19 cellular contexts compared by ENCODE assay signal in the genomic region with DNA sequence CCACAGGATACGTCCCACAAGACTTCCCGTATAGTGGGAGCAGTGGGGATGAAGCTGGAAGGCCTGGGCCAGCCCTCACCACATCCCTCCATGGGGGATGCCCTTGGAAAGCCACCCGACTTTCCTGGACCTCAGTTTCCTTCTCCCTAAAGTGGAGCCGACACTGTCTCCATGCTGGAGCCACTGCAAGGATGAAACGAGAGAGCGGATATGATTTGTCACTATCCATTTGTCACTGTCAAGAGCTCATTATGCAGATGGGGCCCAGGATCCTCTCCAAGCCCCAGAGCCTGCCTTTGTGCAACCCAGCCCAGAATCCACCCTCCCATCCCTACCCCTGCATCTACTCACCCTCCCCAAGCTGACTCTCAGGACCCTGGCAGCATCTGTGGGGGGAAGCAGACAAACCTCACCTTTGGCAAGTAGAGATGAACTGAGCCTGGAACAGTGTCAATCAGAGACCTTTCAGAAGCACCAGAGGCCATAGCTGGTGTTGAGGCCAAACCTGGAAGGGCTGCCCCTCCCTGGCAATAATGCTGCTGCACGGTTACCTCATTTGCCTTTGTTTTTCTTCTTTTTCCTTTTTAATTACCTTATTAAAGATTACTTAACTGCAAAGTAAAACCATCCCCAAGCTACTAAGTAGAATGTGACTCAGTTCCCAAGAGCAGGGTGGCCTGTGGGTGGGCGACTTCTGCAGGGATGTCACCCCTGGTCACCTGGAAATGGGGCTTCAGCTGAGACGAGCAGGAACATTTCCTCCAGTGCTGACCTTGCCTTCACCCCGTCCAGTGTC.
DNase-seq lines count a peak whose midpoint lies in the region; ATAC-seq and TF ChIP-seq lines count a peak whose summit lies in the region.
"Had no signal": no experiment of that assay in that cellular context is flagged by ENCODE, and none has a peak within 500 bp of the region (broad histone marks: within the 10 kb centered on the region; RNA-seq: fewer than 3 reads in every experiment).

No MANE protein-coding gene starts in this region.

- H4K20me1 ChIP-seq in neural progenitor cell (ENCODE audit: low read depth) = no peaks in the 10 kb centered on the region

- H3K36me3 Mint-ChIP-seq in neural progenitor cell (no peaks in the 10 kb centered on the region), natural killer cell (no peaks in the 10 kb centered on the region)
- H3K36me3 Mint-ChIP-seq: CD4-positive, alpha-beta memory T cell had no signal

- H3F3A ChIP-seq in neural progenitor cell (ENCODE audit: low read depth) = no peaks in the 10 kb centered on the region

- no peaks in the 10 kb centered on the region for H3K27me3 ChIP-seq in neural progenitor cell
- peaks cover 0 to 18% (median 0%) of the 10 kb centered on the region in 3 donors for H3K27me3 ChIP-seq in stomach
- H3K27me3 ChIP-seq: BE2C had no signal

- ATAC-seq in HG03108 (IDR thresholded peaks at IDR 0.05; ENCODE audit: unreplicated experiment) = no peak
- no peak for ATAC-seq in natural killer cell

- WGBS in stomach, 5 donors = 68 to 80% (median 79%) methylated on average over 10 of the region's 10 CpGs

- H3K4me1 Mint-ChIP-seq in neural progenitor cell (peaks cover 32% of the 10 kb centered on the region), natural killer cell (no peaks in the 10 kb centered on the region)

- no peak for TF ChIP-seq POLR2A in stomach (IDR thresholded peaks at IDR 0.05)

- TF ChIP-seq CTCF in GM10248 (IDR thresholded peaks at IDR 0.05; ENCODE audit: control extremely low read depth, extremely low read depth, low read depth, missing control alignments) (no peak), coronary artery (IDR thresholded peaks at IDR 0.05) (no peak), neural progenitor cell (IDR thresholded peaks at IDR 0.05) (no peak), stomach (IDR thresholded peaks at IDR 0.05) (no peak), natural killer cell (IDR thresholded peaks at IDR 0.05) (no peak)

- H3K4me1 ChIP-seq in neural progenitor cell (peaks cover 7% of the 10 kb centered on the region), stomach (no peaks in the 10 kb centered on the region)
- H3K4me1 ChIP-seq: BE2C had no signal

- no peak for TF ChIP-seq EP300 in stomach (IDR thresholded peaks at IDR 0.05)

- DNase-seq in GM10248 (ENCODE audit: extremely low spot score) = peak; percentile 5
- peak; percentile 40 for DNase-seq in coronary artery (ENCODE audit: low spot score)
- DNase-seq in neural progenitor cell (ENCODE audit: low spot score) = no peak
- DNase-seq in stomach = peak; percentile 16
- DNase-seq in NAMALWA (ENCODE audit: low spot score) = no peak
- DNase-seq in natural killer cell = no peak
- DNase-seq: BE2C; Calu3; CD4-positive, alpha-beta memory T cell; DMS53; HCEC 1CT; MV-4-11; NCI-H1436 treated with DMSO at 0.1 percent for 48 hours; NCI-H2081; NCI-H748 treated with DMSO at 0.1 percent for 48 hours; OCI-M1; RPMI8226; SIG-M5 had no signal

- H3K27me3 Mint-ChIP-seq in neural progenitor cell (ENCODE audit: insufficient read depth, low read depth) = peaks cover 10% of the 10 kb centered on the region
- H3K27me3 Mint-ChIP-seq in natural killer cell (ENCODE audit: low read depth in 2 of 2) = peaks cover 0 to 5% of the 10 kb centered on the region in 2 donors

- no peak overlapping the region for H3K4me2 ChIP-seq in neural progenitor cell

- H3K4me3 ChIP-seq in coronary artery = no peak overlapping the region
- H3K4me3 ChIP-seq in neural progenitor cell = no peak overlapping the region
- no peak overlapping the region for H3K4me3 ChIP-seq in stomach

- H2AFZ ChIP-seq in neural progenitor cell (replicated peaks) = no peak overlapping the region

- H3K9me3 Mint-ChIP-seq in neural progenitor cell = peaks cover 4% of the 10 kb centered on the region
- no peaks in the 10 kb centered on the region for H3K9me3 Mint-ChIP-seq in natural killer cell

- intact Hi-C loops in stomach (cut with DNase I; ENCODE audit: low total_unique reads) (no loop called here), natural killer cell (cut with micrococcal nuclease) (no loop called here)

- H3K9me3 ChIP-seq in neural progenitor cell (ENCODE audit: low read depth) = no peaks in the 10 kb centered on the region
- H3K9me3 ChIP-seq in stomach = no peaks in the 10 kb centered on the region
- H3K9me3 ChIP-seq: BE2C had no signal

- POLR2A ChIA-PET in GM10248 (lab: Yijun Ruan, JAX) = no interaction called here

- H3K79me2 ChIP-seq in neural progenitor cell (ENCODE audit: low read depth) = no peaks in the 10 kb centered on the region

- H3K27ac ChIP-seq in coronary artery = no peak overlapping the region
- H3K27ac ChIP-seq in neural progenitor cell = no peak overlapping the region
- H3K27ac ChIP-seq in stomach = no peak overlapping the region

- H3K36me3 ChIP-seq in neural progenitor cell = no peaks in the 10 kb centered on the region
- no peaks in the 10 kb centered on the region for H3K36me3 ChIP-seq in stomach
- H3K36me3 ChIP-seq: BE2C had no signal

- H3K4me3 Mint-ChIP-seq in neural progenitor cell (no peak overlapping the region), natural killer cell (no peak overlapping the region)
- H3K4me3 Mint-ChIP-seq: CD4-positive, alpha-beta memory T cell had no signal

- no peak overlapping the region for H3K9ac ChIP-seq in neural progenitor cell

- H3K27ac Mint-ChIP-seq in neural progenitor cell = peak overlapping the region; percentile 70
- H3K27ac Mint-ChIP-seq in natural killer cell = no peak overlapping the region
- H3K27ac Mint-ChIP-seq: CD4-positive, alpha-beta memory T cell had no signal

- CTCF ChIA-PET in GM10248 (lab: Yijun Ruan, JAX) = no interaction called here

Comparison
In these comparisons a context has a peak if more than half of its experiments do, and no peak if none do; other contexts are left out.
1. DNase-seq: peak in GM10248 (single experiment), coronary artery (single experiment) and stomach (single experiment); none in neural progenitor cell (single experiment), NAMALWA (single experiment) and natural killer cell (single experiment).